In genomic region chr10:68828083-68828601, GRCh38 we compare ENCODE assay signal across 8 cellular contexts. TPM values are rescaled to one million over a fixed set of nuclear protein-coding genes. Genes with fewer than 3 reads are reported as not detected.
A peak's percentile ranks its signal among the peaks of the same experiment; 100 is the strongest.
DNase-seq lines count a peak whose midpoint lies in the region; ATAC-seq and TF ChIP-seq lines count a peak whose summit lies in the region.
"Not testable (repeated sequence)": the region's sequence is repeated elsewhere in the genome, so short reads cannot be mapped to it uniquely, and the experiment has no call there.

No MANE protein-coding gene starts in this region.

- DNase-seq in D341Med (ENCODE audit: low spot score): peak; percentile 57
- peak in 1 of 3 donors; percentile 21 for DNase-seq in T-helper 17 cell
- not testable (repeated sequence) for DNase-seq in ascending aorta (ENCODE audit: low spot score in 2 of 2); Right ventricle myocardium superior
- DNase-seq in naive thymus-derived CD4-positive, alpha-beta T cell: peak; percentile 10 to 30 (median 14)
- peak in 1 of 2 donors; percentile 19 for DNase-seq in stimulated activated naive CD8-positive, alpha-beta T cell treated with anti-CD3 and anti-CD28 coated beads, Interleukin-15, amount 100 ng/mL, for 72 hours

- not testable (repeated sequence) for H3K27me3 Mint-ChIP-seq in T-helper 17 cell; stimulated activated naive CD8-positive, alpha-beta T cell treated with anti-CD3 and anti-CD28 coated beads, Interleukin-15, amount 100 ng/mL, for 72 hours
- peaks cover 0 to 30% (median 0%) of the 10 kb centered on the region in 5 donors for H3K27me3 Mint-ChIP-seq in naive thymus-derived CD4-positive, alpha-beta T cell

- H3K9ac ChIP-seq in HUES6 (ENCODE audit: low read length): not testable (repeated sequence)

- not testable (repeated sequence) for H3K9me3 Mint-ChIP-seq in naive thymus-derived CD4-positive, alpha-beta T cell; stimulated activated naive CD8-positive, alpha-beta T cell treated with anti-CD3 and anti-CD28 coated beads, Interleukin-15, amount 100 ng/mL, for 72 hours

- peak; percentile 29 for ATAC-seq in GM21390 (IDR thresholded peaks at IDR 0.05; ENCODE audit: unreplicated experiment)
- ATAC-seq in T-helper 17 cell: peak; percentile 68
- ATAC-seq in Right ventricle myocardium superior (ENCODE audit: poor library complexity): peak; percentile 46
- ATAC-seq in naive thymus-derived CD4-positive, alpha-beta T cell: peak; percentile 79
- peak; percentile 63 for ATAC-seq in stimulated activated naive CD8-positive, alpha-beta T cell treated with anti-CD3 and anti-CD28 coated beads, Interleukin-15, amount 100 ng/mL, for 72 hours

- H3K36me3 ChIP-seq in HUES6 (ENCODE audit: control insufficient read depth, insufficient read depth, low read length); ascending aorta; naive thymus-derived CD4-positive, alpha-beta T cell (ENCODE audit: control insufficient read depth in 2 of 3, insufficient read depth in 3 of 3, low read length in 3 of 3): not testable (repeated sequence)

- H3K9me3 ChIP-seq in HUES6 (ENCODE audit: control insufficient read depth, insufficient read depth, low read depth, low read length); T-helper 17 cell (ENCODE audit: control insufficient read depth, low read length, poor library complexity, severe bottlenecking); ascending aorta; naive thymus-derived CD4-positive, alpha-beta T cell (ENCODE audit: control insufficient read depth in 2 of 3, low read length in 3 of 3): not testable (repeated sequence)

- TF ChIP-seq CTCF in ascending aorta (IDR thresholded peaks at IDR 0.05): not testable (repeated sequence)

- CTCF ChIA-PET in naive thymus-derived CD4-positive, alpha-beta T cell (lab: Charles Lee): not testable (repeated sequence)

- not testable (repeated sequence) for H3K4me1 ChIP-seq in HUES6 (ENCODE audit: control insufficient read depth, insufficient read depth, low read length); ascending aorta
- H3K4me1 ChIP-seq in naive thymus-derived CD4-positive, alpha-beta T cell (ENCODE audit: control insufficient read depth in 2 of 2, insufficient read depth in 2 of 2, low read length in 2 of 2): peaks cover 5 to 18% of the 10 kb centered on the region in 2 donors

- H3K27me3 ChIP-seq in HUES6 (ENCODE audit: control insufficient read depth, insufficient read depth, low read length): peaks cover 13% of the 10 kb centered on the region
- H3K27me3 ChIP-seq in ascending aorta; naive thymus-derived CD4-positive, alpha-beta T cell (ENCODE audit: control insufficient read depth in 2 of 2, insufficient read depth in 2 of 2, low read length in 2 of 2): not testable (repeated sequence)

- not testable (repeated sequence) for H3K27ac ChIP-seq in HUES6 (ENCODE audit: low read depth, low read length); ascending aorta; naive thymus-derived CD4-positive, alpha-beta T cell (ENCODE audit: low read depth, low read length)

- POLR2A ChIA-PET in naive thymus-derived CD4-positive, alpha-beta T cell (lab: Charles Lee): interaction anchor here (2.7 kb wide), 1 partner anchor 72 kb away, joined by 10 read pairs; no protein-coding TSS in a partner anchor

- not testable (repeated sequence) for H3K27ac Mint-ChIP-seq in T-helper 17 cell; stimulated activated naive CD8-positive, alpha-beta T cell treated with anti-CD3 and anti-CD28 coated beads, Interleukin-15, amount 100 ng/mL, for 72 hours
- H3K27ac Mint-ChIP-seq in naive thymus-derived CD4-positive, alpha-beta T cell: peak overlapping the region in 4 of 9 donors; percentile 18 to 64 (median 36)

- peak overlapping the region; percentile 64 for H3K4me3 Mint-ChIP-seq in T-helper 17 cell
- peak overlapping the region; percentile 42 to 82 (median 70) for H3K4me3 Mint-ChIP-seq in naive thymus-derived CD4-positive, alpha-beta T cell
- H3K4me3 Mint-ChIP-seq in stimulated activated naive CD8-positive, alpha-beta T cell treated with anti-CD3 and anti-CD28 coated beads, Interleukin-15, amount 100 ng/mL, for 72 hours: peak overlapping the region; percentile 26 to 56

- H3K36me3 Mint-ChIP-seq in T-helper 17 cell (ENCODE audit: low read depth); naive thymus-derived CD4-positive, alpha-beta T cell: not testable (repeated sequence)

- intact Hi-C loops in ascending aorta (cut with DNase I); Right ventricle myocardium superior (cut with DNase I): not testable (repeated sequence)
- intact Hi-C loops in naive thymus-derived CD4-positive, alpha-beta T cell (cut with micrococcal nuclease): loop anchor here in 1 of 2 donors (2.0 to 5.0 kb wide), 2 partner anchors 74 to 107 kb away; partner anchors contain the start of genes CCAR1 and DDX50

- H3K4me1 Mint-ChIP-seq in T-helper 17 cell: not testable (repeated sequence)
- peaks cover 0 to 33% (median 25%) of the 10 kb centered on the region in 7 donors for H3K4me1 Mint-ChIP-seq in naive thymus-derived CD4-positive, alpha-beta T cell
- H3K4me1 Mint-ChIP-seq in stimulated activated naive CD8-positive, alpha-beta T cell treated with anti-CD3 and anti-CD28 coated beads, Interleukin-15, amount 100 ng/mL, for 72 hours: peaks cover 26% of the 10 kb centered on the region

- H3K4me3 ChIP-seq in HUES6 (ENCODE audit: low read depth, low read length) (peak overlapping the region; percentile 76), ascending aorta (peak overlapping the region; percentile 40 to 67)
- peak overlapping the region; percentile 37 for H3K4me3 ChIP-seq in naive thymus-derived CD4-positive, alpha-beta T cell (ENCODE audit: low read length)

RNA-seq across cellular contexts. Expression of gene STOX1, which starts 0.8 kb away (rescaled TPM):
- total RNA-seq in T-helper 17 cell (under 1 TPM in 1 of 2 donors, not detected in 1; 0.12 TPM), ascending aorta (0.11 TPM), Right ventricle myocardium superior (0.38 TPM)
- total RNA-seq in naive thymus-derived CD4-positive, alpha-beta T cell: 1 to 10 TPM in 2 of 5 experiments, under 1 TPM in 3; 0.29 to 1.2 (median 0.79) TPM
- polyA plus RNA-seq in naive thymus-derived CD4-positive, alpha-beta T cell: 1 to 10 TPM in 1 of 2 donors, under 1 TPM in 1; 0.76 to 1.4 TPM

Comparison
In these comparisons a context has a peak if more than half of its experiments do, and no peak if none do; other contexts are left out.
1. ATAC-seq: peak in every context shown above with its lines; median percentile 79 in naive thymus-derived CD4-positive, alpha-beta T cell; 68 in T-helper 17 cell; 63 in stimulated activated naive CD8-positive, alpha-beta T cell treated with anti-CD3 and anti-CD28 coated beads, Interleukin-15, amount 100 ng/mL, for 72 hours; 46 in Right ventricle myocardium superior; 29 in GM21390.